In genomic region chr19:17281391-17282304, GRCh38 we compare ENCODE assay signal across 8 cellular contexts. TPM values are rescaled to one million over a fixed set of nuclear protein-coding genes. Genes with fewer than 3 reads are reported as not detected.
DNase-seq lines count a peak whose midpoint lies in the region; ATAC-seq and TF ChIP-seq lines count a peak whose summit lies in the region.

Gene ANKLE1, plus strand, starts transcription at chr19:17281901. Its CDS starts 20 bp downstream, at chr19:17281921.

- no peaks in the 10 kb centered on the region for H3K27me3 Mint-ChIP-seq in activated CD8-positive, alpha-beta T cell treated with anti-CD3 and anti-CD28 coated beads for 36 hours

- H3K36me3 ChIP-seq in KOPT-K1 (ENCODE audit: insufficient read depth, low read length) (peaks cover 60% of the 10 kb centered on the region), trophoblast cell (ENCODE audit: control insufficient read depth in 1 of 2, insufficient read depth in 2 of 2, low read length in 2 of 2) (peaks cover 19 to 22% of the 10 kb centered on the region in 2 experiments)

- H3K4ac ChIP-seq in trophoblast cell (ENCODE audit: low read depth, low read length): peak within 1 kb of the TSS; percentile 24

- H3K79me1 ChIP-seq in trophoblast cell (ENCODE audit: low read length): peaks cover 4% of the 10 kb centered on the region

- no CpG with 5 or more reads among the region's 75 CpGs for WGBS in trophoblast cell (ENCODE audit: extremely low coverage, insufficient coverage, insufficient read length)

- no peaks in the 10 kb centered on the region for H3K79me2 ChIP-seq in trophoblast cell (ENCODE audit: control insufficient read depth, insufficient read depth, low read length, poor library complexity)

- H3K9me3 ChIP-seq in KOPT-K1 (ENCODE audit: insufficient read depth, low read length, poor library complexity, severe bottlenecking) (no peaks in the 10 kb centered on the region), trophoblast cell (ENCODE audit: insufficient read depth, low read depth, low read length) (peaks cover 4% of the 10 kb centered on the region)

- intact Hi-C loops in activated CD8-positive, alpha-beta T cell treated with anti-CD3 and anti-CD28 coated beads for 36 hours (cut with micrococcal nuclease): no loop called here

- no peak for TF ChIP-seq CTCF in activated CD8-positive, alpha-beta T cell treated with anti-CD3 and anti-CD28 coated beads for 36 hours (IDR thresholded peaks at IDR 0.05)
- TF ChIP-seq CTCF in fibroblast of the aortic adventitia (IDR thresholded peaks at IDR 0.05; ENCODE audit: insufficient read depth, low read length): no peak

- peak within 1 kb of the TSS; percentile 64 for H3K14ac ChIP-seq in trophoblast cell (ENCODE audit: low read length)

- peak within 1 kb of the TSS; percentile 57 for H3K18ac ChIP-seq in trophoblast cell (ENCODE audit: low read length)

- H2BK12ac ChIP-seq in trophoblast cell (ENCODE audit: low read length): peak within 1 kb of the TSS; percentile 42

- peak; percentile 60 for ATAC-seq in activated CD8-positive, alpha-beta T cell treated with anti-CD3 and anti-CD28 coated beads for 36 hours

- H3K27me3 ChIP-seq in trophoblast cell (ENCODE audit: insufficient read depth, low read length): no peaks in the 10 kb centered on the region

- no peak within 1 kb of the TSS for H3K23ac ChIP-seq in trophoblast cell (ENCODE audit: low read length)

- peak within 1 kb of the TSS; percentile 64 for H3K4me2 ChIP-seq in trophoblast cell (ENCODE audit: low read length)

- POLR2A ChIA-PET in activated CD8-positive, alpha-beta T cell treated with anti-CD3 and anti-CD28 coated beads for 36 hours (lab: Charles Lee): interaction anchor here (0.6 to 5.6 kb wide), 12 partner anchors 11 to 245 kb away, joined by 3 to 41 read pairs (median 4); partner anchors contain the start of genes BABAM1, DDA1, USE1 and USHBP1

- CTCF ChIA-PET in activated CD8-positive, alpha-beta T cell treated with anti-CD3 and anti-CD28 coated beads for 36 hours (lab: Charles Lee): interaction anchor here (0.8 to 4.2 kb wide), 15 partner anchors 10 to 512 kb away, joined by 3 to 46 read pairs (median 6); partner anchors contain the start of genes ABHD8, BABAM1, MRPL34 and USE1

- peaks cover 28% of the 10 kb centered on the region for H3K36me3 Mint-ChIP-seq in activated CD8-positive, alpha-beta T cell treated with anti-CD3 and anti-CD28 coated beads for 36 hours (ENCODE audit: low read depth)

- H2BK120ac ChIP-seq in trophoblast cell (ENCODE audit: insufficient read depth, low read length, poor library complexity): peak within 1 kb of the TSS; percentile 73

- peaks cover 6% of the 10 kb centered on the region for H3K4me1 Mint-ChIP-seq in activated CD8-positive, alpha-beta T cell treated with anti-CD3 and anti-CD28 coated beads for 36 hours (ENCODE audit: low read depth)

- H3K4me3 ChIP-seq in fibroblast of the aortic adventitia (ENCODE audit: low read depth, low read length) (peak within 1 kb of the TSS; percentile 58), trophoblast cell (ENCODE audit: low read depth, low read length) (peak within 1 kb of the TSS; percentile 19)

- H2AK5ac ChIP-seq in trophoblast cell (ENCODE audit: low read length): peak within 1 kb of the TSS; percentile 73

- H3K27ac ChIP-seq in KOPT-K1 (ENCODE audit: low read depth, low read length, poor library complexity, severe bottlenecking) (peak within 1 kb of the TSS; percentile 64), trophoblast cell (ENCODE audit: low read depth, low read length) (no peak within 1 kb of the TSS)

- peak within 1 kb of the TSS; percentile 77 for H4K8ac ChIP-seq in trophoblast cell (ENCODE audit: low read depth, low read length)

- H4K12ac ChIP-seq in trophoblast cell (ENCODE audit: low read depth, low read length): peak within 1 kb of the TSS; percentile 79

- H3K4me3 Mint-ChIP-seq in activated CD8-positive, alpha-beta T cell treated with anti-CD3 and anti-CD28 coated beads for 36 hours: peak within 1 kb of the TSS; percentile 86

- H2BK5ac ChIP-seq in trophoblast cell (ENCODE audit: low read depth, low read length, poor library complexity): no peak within 1 kb of the TSS

- H3K9me3 Mint-ChIP-seq in activated CD8-positive, alpha-beta T cell treated with anti-CD3 and anti-CD28 coated beads for 36 hours: no peaks in the 10 kb centered on the region

- peak within 1 kb of the TSS; percentile 74 for H2AFZ ChIP-seq in trophoblast cell (ENCODE audit: insufficient read depth, low read length, poor library complexity)

- H3K9ac ChIP-seq in trophoblast cell (ENCODE audit: low read length): no peak within 1 kb of the TSS

- DNase-seq in DMS53 (lab: John Stamatoyannopoulos, UW): peak; percentile 61
- DNase-seq in DMS53 treated with DMSO at 0.1 percent for 48 hours (lab: John Stamatoyannopoulos, UW; ENCODE audit: unreplicated experiment): no peak
- DNase-seq in activated CD8-positive, alpha-beta T cell treated with anti-CD3 and anti-CD28 coated beads for 36 hours: peak; percentile 69
- no peak for DNase-seq in fibroblast of the aortic adventitia (ENCODE audit: low read depth)
- DNase-seq in trophoblast cell: no peak
- DNase-seq in NCI-H526 treated with DMSO at 0.1 percent for 48 hours (lab: John Stamatoyannopoulos, UW): no peak
- DNase-seq in cerebellar nuclear complex (lab: John Stamatoyannopoulos, UW): no peak

- H3K27ac Mint-ChIP-seq in activated CD8-positive, alpha-beta T cell treated with anti-CD3 and anti-CD28 coated beads for 36 hours: peak within 1 kb of the TSS; percentile 81

- H3K4me1 ChIP-seq in trophoblast cell (ENCODE audit: control insufficient read depth in 1 of 2, insufficient read depth in 2 of 2, low read length in 2 of 2): peaks cover 6% of the 10 kb centered on the region in 2 experiments

- peak within 1 kb of the TSS; percentile 55 for H4K91ac ChIP-seq in trophoblast cell (ENCODE audit: low read depth, low read length)

RNA-seq across cellular contexts. Expression of gene ANKLE1, which starts in this region (rescaled TPM):
- total RNA-seq in activated CD8-positive, alpha-beta T cell treated with anti-CD3 and anti-CD28 coated beads for 36 hours: 10 to 100 TPM; 15.9 to 18.4 TPM
- total RNA-seq in fibroblast of the aortic adventitia (ENCODE audit: low replicate concordance): 0.09 and 0.41 TPM in 2 replicates
- polyA plus RNA-seq in trophoblast cell (2013): 1.0 and 1.1 TPM in 2 replicates

Comparison
In these comparisons a context has a peak if more than half of its experiments do, and no peak if none do; other contexts are left out.
1. RNA of gene ANKLE1 (total RNA-seq): 15.9 to 18.4 TPM in activated CD8-positive, alpha-beta T cell treated with anti-CD3 and anti-CD28 coated beads for 36 hours; 0.09 to 0.41 TPM in fibroblast of the aortic adventitia; every median in the first group is over 10 times any median in the second.
2. DNase-seq: peak in DMS53 (single experiment) and activated CD8-positive, alpha-beta T cell treated with anti-CD3 and anti-CD28 coated beads for 36 hours (single experiment); none in DMS53 treated with DMSO at 0.1 percent for 48 hours (single experiment), fibroblast of the aortic adventitia (single experiment), trophoblast cell (0 of 2), NCI-H526 treated with DMSO at 0.1 percent for 48 hours (single experiment) and cerebellar nuclear complex (0 of 2).